Comparison of ENCODE assay signal across 10 cellular contexts in the genomic region with DNA sequence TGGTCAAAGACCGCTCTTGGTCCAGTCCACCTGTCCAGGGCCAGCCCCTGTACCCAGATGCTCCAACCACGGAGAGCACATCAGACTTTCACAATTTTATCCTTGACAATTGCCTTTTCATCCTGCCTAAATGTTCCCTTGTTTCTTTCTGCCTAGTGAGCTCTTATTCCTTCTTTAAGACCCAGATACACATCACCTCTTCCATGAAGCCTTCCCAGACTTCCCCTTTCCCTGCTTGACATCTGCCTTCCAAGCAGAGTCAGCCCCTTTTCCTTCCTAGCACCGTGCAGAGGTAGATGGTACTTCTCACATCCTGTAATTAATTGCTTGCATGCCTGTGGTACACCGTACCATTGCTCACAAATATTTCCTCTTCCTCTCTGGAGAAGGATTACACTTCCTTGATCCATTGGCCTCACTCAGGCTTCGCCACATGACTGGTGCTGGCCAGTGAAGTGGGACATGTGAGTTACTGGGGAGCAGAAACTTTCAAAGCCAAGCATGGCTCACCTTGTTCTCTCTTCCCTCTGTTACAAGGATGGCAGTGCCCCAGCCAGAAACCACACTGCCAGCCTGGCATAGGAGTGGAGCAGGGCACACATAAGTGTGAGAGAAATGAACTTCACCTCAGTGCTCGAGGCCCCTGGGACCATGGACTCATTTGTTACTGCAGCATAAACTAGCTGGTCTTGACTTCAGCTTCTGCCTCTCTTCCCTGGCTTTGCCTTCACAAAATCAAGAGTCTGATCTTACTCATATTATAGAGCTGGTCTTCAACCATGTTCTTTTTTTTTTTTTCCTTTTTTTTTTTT. TPM values are rescaled to one million over a fixed set of nuclear protein-coding genes. Genes with fewer than 3 reads are reported as not detected.
DNase-seq lines count a peak whose midpoint lies in the region; ATAC-seq, FAIRE-seq and TF ChIP-seq lines count a peak whose summit lies in the region.
"Had no signal": no experiment of that assay in that cellular context is flagged by ENCODE, and none has a peak within 500 bp of the region (broad histone marks: within the 10 kb centered on the region; RNA-seq: fewer than 3 reads in every experiment).

No MANE protein-coding gene starts in this region.

- peaks cover 0 to 4% (median 0%) of the 10 kb centered on the region in 7 donors for H3K9me3 Mint-ChIP-seq in CD4-positive, CD25-positive, alpha-beta regulatory T cell
- H3K9me3 Mint-ChIP-seq in astrocyte (ENCODE audit: unreplicated experiment) = peaks cover 5% of the 10 kb centered on the region
- peaks cover 2% of the 10 kb centered on the region for H3K9me3 Mint-ChIP-seq in mesothelial cell of epicardium

- peaks cover 0 to 16% (median 10%) of the 10 kb centered on the region in 4 donors for H3K4me1 Mint-ChIP-seq in CD4-positive, CD25-positive, alpha-beta regulatory T cell
- H3K4me1 Mint-ChIP-seq in astrocyte (ENCODE audit: low read depth, unreplicated experiment) (peaks cover 11% of the 10 kb centered on the region), mesothelial cell of epicardium (peaks cover 22% of the 10 kb centered on the region)

- no peak overlapping the region for H3K27ac Mint-ChIP-seq in CD4-positive, CD25-positive, alpha-beta regulatory T cell
- H3K27ac Mint-ChIP-seq in astrocyte (ENCODE audit: unreplicated experiment) = no peak overlapping the region
- no peak overlapping the region for H3K27ac Mint-ChIP-seq in mesothelial cell of epicardium

- H3K27me3 Mint-ChIP-seq in CD4-positive, CD25-positive, alpha-beta regulatory T cell = peaks cover 52% of the 10 kb centered on the region
- H3K27me3 Mint-ChIP-seq in astrocyte (ENCODE audit: low read depth, unreplicated experiment) (peaks cover 27% of the 10 kb centered on the region), mesothelial cell of epicardium (ENCODE audit: low read depth) (peaks cover 3% of the 10 kb centered on the region)

- no peak overlapping the region for H3K4me3 ChIP-seq in CD4-positive, CD25-positive, alpha-beta regulatory T cell (ENCODE audit: low read depth, low read length)
- H3K4me3 ChIP-seq in HUES6 (ENCODE audit: low read depth, low read length) (peak overlapping the region; percentile 64; the same call in 1 of the 2 replicates), astrocyte (ENCODE audit: insufficient read depth, low read depth, low read length) (peak overlapping the region; percentile 52), Karpas-422 (ENCODE audit: low read length) (no peak overlapping the region)

- TF ChIP-seq CTCF in astrocyte (IDR thresholded peaks at IDR 0.05; ENCODE audit: insufficient read depth, low read depth, low read length) = no peak
- no peak for TF ChIP-seq CTCF in mesothelial cell of epicardium (IDR thresholded peaks at IDR 0.05; ENCODE audit: unreplicated experiment)

- peaks cover 3% of the 10 kb centered on the region for H3K36me3 Mint-ChIP-seq in CD4-positive, CD25-positive, alpha-beta regulatory T cell
- no peaks in the 10 kb centered on the region for H3K36me3 Mint-ChIP-seq in astrocyte (ENCODE audit: low read depth, unreplicated experiment)
- no peaks in the 10 kb centered on the region for H3K36me3 Mint-ChIP-seq in mesothelial cell of epicardium

- peaks cover 8% of the 10 kb centered on the region for H3K4me1 ChIP-seq in CD4-positive, CD25-positive, alpha-beta regulatory T cell (ENCODE audit: control insufficient read depth, insufficient read depth, low read length, poor library complexity, severe bottlenecking)
- peaks cover 13% of the 10 kb centered on the region for H3K4me1 ChIP-seq in HUES6 (ENCODE audit: control insufficient read depth, insufficient read depth, low read length)
- H3K4me1 ChIP-seq in astrocyte (ENCODE audit: insufficient read depth, low read length) = peaks cover 9% of the 10 kb centered on the region
- no peaks in the 10 kb centered on the region for H3K4me1 ChIP-seq in Karpas-422 (ENCODE audit: low read length)

- ATAC-seq in CD4-positive, CD25-positive, alpha-beta regulatory T cell (ENCODE audit: low read depth in 2 of 2) = no peak

- no peak for DNase-seq in CD4-positive, CD25-positive, alpha-beta regulatory T cell
- DNase-seq in astrocyte (ENCODE audit: low read depth) (peak; percentile 68), mesothelial cell of epicardium (ENCODE audit: low spot score in 2 of 2, unreplicated experiment in 2 of 2) (no peak), Karpas-422 (no peak), 8988T (no peak), NCI-H2196 (lab: John Stamatoyannopoulos, UW; ENCODE audit: unreplicated experiment) (no peak)
- no peak for DNase-seq in activated CD4-positive, alpha-beta T cell treated with anti-CD3 and anti-CD28 coated beads for 4 hours

- H3K79me2 ChIP-seq in astrocyte (ENCODE audit: insufficient read depth, low read length) (no peaks in the 10 kb centered on the region), Karpas-422 (ENCODE audit: low read length) (no peaks in the 10 kb centered on the region)

- H3K9ac ChIP-seq in HUES6 (ENCODE audit: low read length) = no peak overlapping the region
- no peak overlapping the region for H3K9ac ChIP-seq in astrocyte (ENCODE audit: low read length)
- no peak overlapping the region for H3K9ac ChIP-seq in Karpas-422 (ENCODE audit: low read length)

- H3K36me3 ChIP-seq in CD4-positive, CD25-positive, alpha-beta regulatory T cell (ENCODE audit: control insufficient read depth, insufficient read depth, low read length) = no peaks in the 10 kb centered on the region
- H3K36me3 ChIP-seq in HUES6 (ENCODE audit: control insufficient read depth, insufficient read depth, low read length) (no peaks in the 10 kb centered on the region), astrocyte (ENCODE audit: insufficient read depth, low read length) (no peaks in the 10 kb centered on the region), Karpas-422 (ENCODE audit: insufficient read depth, low read length) (no peaks in the 10 kb centered on the region)

- H3K27ac ChIP-seq in CD4-positive, CD25-positive, alpha-beta regulatory T cell (ENCODE audit: insufficient read depth, low read length, poor library complexity, severe bottlenecking) = no peak overlapping the region
- H3K27ac ChIP-seq in HUES6 (ENCODE audit: low read depth, low read length) (no peak overlapping the region), astrocyte (ENCODE audit: low read depth, low read length) (no peak overlapping the region), Karpas-422 (ENCODE audit: low read length) (no peak overlapping the region)

- H3K4me2 ChIP-seq in astrocyte (ENCODE audit: low read length) = peak overlapping the region; percentile 85
- H3K4me2 ChIP-seq in Karpas-422 (ENCODE audit: low read depth, low read length, poor library complexity, severe bottlenecking) = no peak overlapping the region

- H4K20me1 ChIP-seq in astrocyte (ENCODE audit: insufficient read depth, low read length) (no peaks in the 10 kb centered on the region), Karpas-422 (ENCODE audit: insufficient read depth, low read depth, low read length) (no peaks in the 10 kb centered on the region)

- H3K9me3 ChIP-seq in CD4-positive, CD25-positive, alpha-beta regulatory T cell (ENCODE audit: control insufficient read depth in 2 of 2, low read length in 2 of 2) = no peaks in the 10 kb centered on the region
- H3K9me3 ChIP-seq in HUES6 (ENCODE audit: control insufficient read depth, insufficient read depth, low read depth, low read length) = no peaks in the 10 kb centered on the region
- H3K9me3 ChIP-seq in astrocyte (ENCODE audit: insufficient read depth, low read depth, low read length) = no peaks in the 10 kb centered on the region
- H3K9me3 ChIP-seq in Karpas-422 (ENCODE audit: low read length) = no peaks in the 10 kb centered on the region

- H3K9me2 ChIP-seq in Karpas-422 (replicated peaks; ENCODE audit: insufficient read depth, low read length) = no peaks in the 10 kb centered on the region

- H3K4me3 Mint-ChIP-seq in CD4-positive, CD25-positive, alpha-beta regulatory T cell = peak overlapping the region in 3 of 4 donors; percentile 29 to 60 (median 40)
- H3K4me3 Mint-ChIP-seq in astrocyte (ENCODE audit: unreplicated experiment) = peak overlapping the region; percentile 73
- H3K4me3 Mint-ChIP-seq in mesothelial cell of epicardium = peak overlapping the region; percentile 62

- peak; percentile 9 for FAIRE-seq in astrocyte (lab: Jason Lieb, UNC)
- FAIRE-seq: endometrium had no signal

- H2AFZ ChIP-seq in astrocyte (ENCODE audit: low read depth, low read length) (no peak overlapping the region), Karpas-422 (ENCODE audit: low read length) (no peak overlapping the region)

- H3K27me3 ChIP-seq in CD4-positive, CD25-positive, alpha-beta regulatory T cell (ENCODE audit: control insufficient read depth, insufficient read depth, low read length) = peaks cover 21% of the 10 kb centered on the region
- H3K27me3 ChIP-seq in HUES6 (ENCODE audit: control insufficient read depth, insufficient read depth, low read length) (peaks cover 36% of the 10 kb centered on the region), astrocyte (ENCODE audit: insufficient read depth, low read length) (peaks cover 4% of the 10 kb centered on the region), Karpas-422 (ENCODE audit: low read length) (no peaks in the 10 kb centered on the region)

RNA-seq across cellular contexts. Expression of a gene that starts 44.0 kb away (rescaled TPM):
- total RNA-seq in CD4-positive, CD25-positive, alpha-beta regulatory T cell = not detected
- polyA plus RNA-seq in CD4-positive, CD25-positive, alpha-beta regulatory T cell = not detected
- not detected in 2 replicates for total RNA-seq in astrocyte
- total RNA-seq in mesothelial cell of epicardium = 0.23 to 0.33 TPM (median 0.27 TPM) in 3 replicates
- not detected in 2 replicates for total RNA-seq in Karpas-422 (2014; rRNA removed; shearing (Covaris generic); ENCODE audit: low replicate concordance)
- total RNA-seq: SK-MEL-5 had no signal

RNA-seq across cellular contexts. Expression of a gene that starts 52.8 kb away (rescaled TPM):
- 15.3 TPM for total RNA-seq in CD4-positive, CD25-positive, alpha-beta regulatory T cell
- 10 to 100 TPM; 25.4 to 36.5 (median 32.1) TPM for polyA plus RNA-seq in CD4-positive, CD25-positive, alpha-beta regulatory T cell
- not detected in 2 replicates for total RNA-seq in astrocyte
- total RNA-seq in mesothelial cell of epicardium = 1.2 to 1.8 TPM (median 1.2 TPM) in 3 replicates
- total RNA-seq in Karpas-422 (2014; rRNA removed; shearing (Covaris generic); ENCODE audit: low replicate concordance) = not detected in 2 replicates
- total RNA-seq: SK-MEL-5 had no signal

Comparison
In these comparisons a context has a peak if more than half of its experiments do, and no peak if none do; other contexts are left out.
1. H3K4me3 ChIP-seq: peak in HUES6 (single experiment) and astrocyte (single experiment); none in CD4-positive, CD25-positive, alpha-beta regulatory T cell (single experiment) and Karpas-422 (single experiment).
2. Peak in every context shown above with its lines, with median percentiles within 50 percentile points of each other: H3K4me3 Mint-ChIP-seq.